Comparison of ENCODE assay signal across 19 cellular contexts in genomic region chr11:15971215-15971546, GRCh38.
"Had no signal": no experiment of that assay in that cellular context is flagged by ENCODE, and none has a peak within 500 bp of the region (broad histone marks: within the 10 kb centered on the region; RNA-seq: fewer than 3 reads in every experiment).

No MANE protein-coding gene starts in this region.

- H3K4me3 ChIP-seq: gastroesophageal sphincter, left lung, right atrium auricular region, thoracic aorta, upper lobe of right lung had no signal

- H3K36me3 ChIP-seq: gastroesophageal sphincter, left lung, right atrium auricular region, thoracic aorta, upper lobe of right lung had no signal

- H3K27ac ChIP-seq: gastroesophageal sphincter, left lung, thoracic aorta, upper lobe of right lung had no signal

- DNase-seq: activated CD4-positive, alpha-beta T cell treated with anti-CD3 and anti-CD28 coated beads for 48 hours; activated CD8-positive, alpha-beta memory T cell treated with anti-CD3 and anti-CD28 coated beads, Interleukin-2, amount 50 U/mL, for 4 hours; activated CD8-positive, alpha-beta T cell treated with anti-CD3 and anti-CD28 coated beads, Interleukin-2, amount 10 ng/mL, durations not matched to agents 7 days and 5 days; activated gamma-delta T cell; activated T-cell treated with anti-CD3 and anti-CD28 coated beads, Interleukin-2, amount 50 U/mL, for 72 hours; amniotic stem cell; cerebellar nuclear complex; effector memory CD4-positive, alpha-beta T cell; islet precursor cell; left lung; mesendoderm; natural killer cell; posterior cingulate gyrus; small intestine; T-helper 17 cell; upper lobe of right lung had no signal

- H3K9me3 ChIP-seq: gastroesophageal sphincter, left lung, right atrium auricular region, thoracic aorta, upper lobe of right lung had no signal

- FAIRE-seq: small intestine had no signal

- H3K27me3 ChIP-seq: gastroesophageal sphincter, left lung, right atrium auricular region, upper lobe of right lung had no signal
